In genomic region chr2:185738679-185739472, GRCh38 we compare ENCODE assay signal across 9 cellular contexts. TPM values are rescaled to one million over a fixed set of nuclear protein-coding genes. Genes with fewer than 3 reads are reported as not detected.
DNase-seq lines count a peak whose midpoint lies in the region; ATAC-seq, FAIRE-seq and TF ChIP-seq lines count a peak whose summit lies in the region.
"Had no signal": no experiment of that assay in that cellular context is flagged by ENCODE, and none has a peak within 500 bp of the region (broad histone marks: within the 10 kb centered on the region; RNA-seq: fewer than 3 reads in every experiment).

Gene FSIP2, plus strand, starts transcription at chr2:185738804. Its CDS starts 91 bp downstream, at chr2:185738895.

- no peaks in the 10 kb centered on the region; a peak in 1 of 7 replicates for H3K27me3 ChIP-seq in H1 (replicated peaks in 1 of 4; ENCODE audit: control insufficient read depth in 3 of 4, extremely low read depth in 1 of 4, insufficient read depth in 3 of 4, low read length in 3 of 4)
- H3K27me3 ChIP-seq: BLaER1 treated with 17β-estradiol and CSF1 and Interleukin-3, amounts not matched to agents 10 nM and 100 nM had no signal

- DNase-seq in activated CD4-positive, alpha-beta T cell treated with anti-CD3 and anti-CD28 coated beads for 48 hours, result peak; percentile 72
- DNase-seq in activated CD4-positive, alpha-beta T cell treated with anti-CD3 and anti-CD28 coated beads, Interleukin-2, amount 50 U/mL, for 4 hours, result no peak
- peak; percentile 18 to 70 for DNase-seq in SW 1271 (lab: John Stamatoyannopoulos, UW)
- peak; percentile 89 to 98 for DNase-seq in H1 (ENCODE audit: low read depth in 1 of 2, low spot score in 2 of 2)
- peak; percentile 4 to 71 for DNase-seq in lung microvascular endothelial cell (ENCODE audit: low read depth in 2 of 2)
- peak; percentile 23 for DNase-seq in stromal cell of bone marrow (ENCODE audit: low read depth)
- no peak for DNase-seq in NCI-H446 treated with DMSO at 0.1 percent for 48 hours (lab: John Stamatoyannopoulos, UW)

- no peaks in the 10 kb centered on the region for H4K20me1 ChIP-seq in H1 (replicated peaks in 1 of 2; ENCODE audit: control insufficient read depth in 1 of 2, insufficient read depth in 2 of 2, low read length in 2 of 2)
- H4K20me1 ChIP-seq: BLaER1 treated with 17β-estradiol and CSF1 and Interleukin-3, amounts not matched to agents 10 nM and 100 nM had no signal

- no peak within 1 kb of the TSS for H3K4ac ChIP-seq in H1 (replicated peaks; ENCODE audit: insufficient read length, low read depth, low read length)

- peak; percentile 98 for TF ChIP-seq RAD21 in H1 (IDR thresholded peaks at IDR 0.05 in 1 of 2, conservative IDR thresholded peaks at IDR 0.05 in 1 of 2; ENCODE audit: low read depth in 2 of 2, low read length in 2 of 2)

- FAIRE-seq in H1 (lab: Jason Lieb, UNC), result peak; percentile 45

- 16% methylated on average over 45 of the region's 59 CpGs; no CpG with 5 or more reads in 1 of the 2 experiments for WGBS in H1 (ENCODE audit: extremely low coverage in 1 of 2, insufficient coverage in 1 of 2, insufficient read length in 1 of 2, insufficient replicate concordance in 2 of 2, low coverage in 1 of 2, low lambda C conversion rate in 2 of 2, missing lambda C conversion rate in 1 of 2), 2 experiments

- 0 out of 2 replicates have a peak within 1 kb of the TSS, but pooled peaks have one; percentile 52 for H2BK20ac ChIP-seq in H1 (ENCODE audit: low read length)

- no peak within 1 kb of the TSS; the same call in 1 of the 2 replicates for H4K8ac ChIP-seq in H1 (ENCODE audit: extremely low read depth, insufficient read depth, low read length)

- CTCF ChIA-PET in H1 (lab: Charles Lee; ENCODE audit: partially characterized antibody), result interaction anchor here (0.6 to 7.0 kb wide), 89 partner anchors 10 to 772 kb away, joined by 3 to 89 read pairs (median 3); no protein-coding TSS in a partner anchor

- no peak within 1 kb of the TSS for H2AK5ac ChIP-seq in H1 (ENCODE audit: low read depth, low read length)

- no peaks in the 10 kb centered on the region for H3K9me3 ChIP-seq in H1 (ENCODE audit: insufficient read depth in 2 of 2, low read depth in 1 of 2, low read length in 1 of 2)

- peak within 1 kb of the TSS; percentile 58 for H4K91ac ChIP-seq in H1 (replicated peaks; ENCODE audit: insufficient read length, low read length)

- 0 out of 3 replicates have a peak, but pooled peaks of 1 of the 2 experiments have one; percentile 50 for TF ChIP-seq EP300 in H1 (IDR thresholded peaks at IDR 0.05; ENCODE audit: borderline replicate concordance in 1 of 2, low read depth in 2 of 2, low read length in 2 of 2)

- H2BK5ac ChIP-seq in H1 (ENCODE audit: low read depth, low read length), result no peak within 1 kb of the TSS; the same call in 1 of the 2 replicates

- TF ChIP-seq CTCF in H1 (IDR thresholded peaks at IDR 0.05; ENCODE audit: control extremely low read depth in 1 of 3, insufficient read depth in 1 of 3, low read depth in 1 of 3, low read length in 3 of 3), result peak; percentile 100

- POLR2A ChIA-PET in H1 (lab: Charles Lee; ENCODE audit: partially characterized antibody), result interaction anchor here (1.0 kb wide), 1 partner anchor 747 kb away, joined by 3 read pairs; the partner anchor contains the start of gene ZC3H15

- no peak within 1 kb of the TSS for H4K5ac ChIP-seq in H1 (ENCODE audit: insufficient read length, low read depth, low read length)

- no peak within 1 kb of the TSS for H3K56ac ChIP-seq in H1 (replicated peaks; ENCODE audit: insufficient read length, low read depth, low read length)

- H3K4me1 ChIP-seq in H1 (replicated peaks in 1 of 4; ENCODE audit: control insufficient read depth in 3 of 4, insufficient read depth in 4 of 4, low read length in 3 of 4), result no peaks in the 10 kb centered on the region; a peak in 3 of 7 replicates

- peak within 1 kb of the TSS; percentile 82; the same call in 1 of the 2 replicates for H2BK12ac ChIP-seq in H1 (ENCODE audit: low read depth, low read length)

- no peaks in the 10 kb centered on the region for H3K79me2 ChIP-seq in H1 (ENCODE audit: control insufficient read depth in 1 of 2, insufficient read depth in 2 of 2, low read length in 2 of 2)

- no peaks in the 10 kb centered on the region for H3K36me3 ChIP-seq in H1 (ENCODE audit: control insufficient read depth in 2 of 4, insufficient read depth in 4 of 4, low read length in 3 of 4)

- H3K4me3 ChIP-seq in H1 (ENCODE audit: extremely low read depth in 1 of 4, insufficient read depth in 2 of 4, low read depth in 3 of 4, low read length in 4 of 4), result peak within 1 kb of the TSS; percentile 50 to 75 (median 61)

- peak within 1 kb of the TSS; percentile 58 to 60 for H3K4me2 ChIP-seq in H1 (ENCODE audit: insufficient read depth in 1 of 2, low read depth in 2 of 2, low read length in 2 of 2)

- peak in 1 of 2 experiments; percentile 29; a peak in 1 of 3 replicates for TF ChIP-seq POLR2A in H1 (IDR thresholded peaks at IDR 0.05; ENCODE audit: control extremely low read depth in 1 of 2, low read depth in 2 of 2, low read length in 2 of 2)

- H2BK120ac ChIP-seq in H1 (replicated peaks; ENCODE audit: low read depth, low read length), result no peak within 1 kb of the TSS

- no peak within 1 kb of the TSS; the same call in 1 of the 2 replicates for H3K27ac ChIP-seq in H1 (ENCODE audit: low read depth, low read length)
- H3K27ac ChIP-seq: BLaER1 treated with 17β-estradiol and CSF1 and Interleukin-3, amounts not matched to agents 10 nM and 100 nM had no signal

- H3K18ac ChIP-seq in H1 (ENCODE audit: extremely low read depth, low read length), result peak within 1 kb of the TSS; percentile 72; the same call in 1 of the 2 replicates

- no peak within 1 kb of the TSS for H3K23ac ChIP-seq in H1 (ENCODE audit: insufficient read length)

- peak; percentile 98 for ATAC-seq in HG02885 (IDR thresholded peaks at IDR 0.05; ENCODE audit: poor library complexity, unreplicated experiment)

- H3K23me2 ChIP-seq in H1 (ENCODE audit: low read depth, low read length), result peaks cover 5% of the 10 kb centered on the region; the same call in 1 of the 2 replicates

- no peak within 1 kb of the TSS for H3K14ac ChIP-seq in H1 (ENCODE audit: insufficient read length)

- H2AFZ ChIP-seq in H1 (ENCODE audit: low read length), result peak within 1 kb of the TSS; percentile 86

- H2BK15ac ChIP-seq in H1 (ENCODE audit: low read length), result no peak within 1 kb of the TSS

- H3K9ac ChIP-seq in H1 (replicated peaks in 1 of 4; ENCODE audit: extremely low read depth in 1 of 4, low read depth in 3 of 4, low read length in 3 of 4), result peak within 1 kb of the TSS in 2 of 4 experiments; percentile 10 to 41; a peak in 3 of 7 replicates
- H3K9ac ChIP-seq: BLaER1 treated with 17β-estradiol and CSF1 and Interleukin-3, amounts not matched to agents 10 nM and 100 nM had no signal

- H3K79me1 ChIP-seq in H1 (ENCODE audit: low read depth, low read length), result no peaks in the 10 kb centered on the region

TF ChIP-seq in H1, 55 proteins besides CTCF, POLR2A, EP300 and RAD21 (continues in another document):
- TF ChIP-seq HDAC2 (IDR thresholded peaks at IDR 0.05; ENCODE audit: borderline replicate concordance in 1 of 2, low read depth in 2 of 2, low read length in 2 of 2), result 0 out of 4 replicates have a peak, but pooled peaks of 1 of the 2 experiments have one; percentile 34
- TF ChIP-seq FOSL1 (IDR thresholded peaks at IDR 0.05; ENCODE audit: insufficient read depth, low read depth, low read length), result 0 out of 2 replicates have a peak, but pooled peaks have one; percentile 35
- peak; percentile 48; the same call in 1 of the 2 replicates for TF ChIP-seq ATF3 (IDR thresholded peaks at IDR 0.05; ENCODE audit: insufficient read depth, low read depth, low read length)
- 0 out of 2 replicates have a peak, but pooled peaks have one; percentile 6 for TF ChIP-seq JUND (IDR thresholded peaks at IDR 0.05; ENCODE audit: low read length)
- peak; percentile 97 for TF ChIP-seq KDM4A (IDR thresholded peaks at IDR 0.05; ENCODE audit: low read depth, low read length, severe bottlenecking)
- peak; percentile 5; the same call in 1 of the 2 replicates for TF ChIP-seq KDM1A (IDR thresholded peaks at IDR 0.05; ENCODE audit: borderline replicate concordance, low read length)
- 0 out of 2 replicates have a peak, but pooled peaks have one; percentile 45 for TF ChIP-seq ATF2 (IDR thresholded peaks at IDR 0.05; ENCODE audit: low read length)
- no peak for TF ChIP-seq CBX8 (IDR thresholded peaks at IDR 0.05; ENCODE audit: borderline replicate concordance, low read depth, low read length)
- TF ChIP-seq E2F6 (IDR thresholded peaks at IDR 0.05), result 0 out of 2 replicates have a peak, but pooled peaks have one; percentile 11

RNA-seq across cellular contexts. Expression of gene FSIP2, which starts in this region (rescaled TPM):
- total RNA-seq in H1 (2021; fragmentation: NEBNext Ultra II Directional; extraction: Animal tissue kit (Norgen Biotek cat#: 25700)), result 1.4 and 1.7 TPM in 2 replicates
- 0.17 and 0.47 TPM in 2 replicates for polyA plus RNA-seq in H1 (2011; rRNA removed)
- polyA plus RNA-seq in H1 (2011; cell fraction: cytosol; rRNA removed), result 0.25 TPM
- 2.4 TPM for polyA plus RNA-seq in H1 (2011; cell fraction: nucleus; rRNA removed)
- polyA plus RNA-seq in H1 (2012, experiment 1 of 2), result 0.28 to 1.2 TPM (median 0.77 TPM) in 4 replicates
- 0.03 TPM for polyA plus RNA-seq in H1 (2012, experiment 2 of 2)
- 1.1 TPM for polyA plus RNA-seq in H1 (2013, experiment 1 of 2)
- 0.70 TPM for polyA plus RNA-seq in H1 (2013, experiment 2 of 2)
- 5.6 and 7.5 TPM in 2 replicates for polyA minus RNA-seq in H1 (2011; rRNA and poly(A)+ RNA removed)
- polyA minus RNA-seq in H1 (2011; cell fraction: cytosol; rRNA and poly(A)+ RNA removed), result 2.6 TPM
- 18.8 TPM for polyA minus RNA-seq in H1 (2011; cell fraction: nucleus; rRNA and poly(A)+ RNA removed)
- total RNA-seq in lung microvascular endothelial cell, result under 0.01 TPM in 2 replicates

Comparison
In these comparisons a context has a peak if more than half of its experiments do, and no peak if none do; other contexts are left out.
1. DNase-seq: peak in activated CD4-positive, alpha-beta T cell treated with anti-CD3 and anti-CD28 coated beads for 48 hours (single experiment), SW 1271 (2 of 2), H1 (2 of 2) and stromal cell of bone marrow (single experiment); none in activated CD4-positive, alpha-beta T cell treated with anti-CD3 and anti-CD28 coated beads, Interleukin-2, amount 50 U/mL, for 4 hours (0 of 2) and NCI-H446 treated with DMSO at 0.1 percent for 48 hours (single experiment).
2. Peak in DNase-seq in lung microvascular endothelial cell; RNA of the gene not detected or under 1 TPM.